In genomic region chr1:149877211-149877946, GRCh38 we compare ENCODE assay signal across 1 cellular context.
TF ChIP-seq lines count a peak whose summit lies in the region.

No MANE protein-coding gene starts in this region.

TF ChIP-seq in K562, 482 proteins besides CTCF, POLR2A, EP300 and RAD21 (continued from another document and continues in another):
- TF ChIP-seq YY1 (IDR thresholded peaks at IDR 0.05; ENCODE audit: borderline replicate concordance in 1 of 3, control insufficient read depth in 1 of 3, extremely low read depth in 1 of 3, insufficient read depth in 3 of 3, insufficient read length in 1 of 3, insufficient replicate concordance in 2 of 3, low read depth in 1 of 3, low read length in 2 of 3) (no peak), BDP1 (IDR thresholded peaks at IDR 0.05; ENCODE audit: insufficient read depth, insufficient read length) (no peak), NR2C2 (CRISPR knock-in tag; IDR thresholded peaks at IDR 0.05) (no peak), NR2C2 (tag; IDR thresholded peaks at IDR 0.05) (peak; percentile 24), PATZ1 (CRISPR knock-in tag; IDR thresholded peaks at IDR 0.05; ENCODE audit: borderline replicate concordance) (no peak), ZNF316 (IDR thresholded peaks at IDR 0.05) (peak; percentile 75; the same call in 1 of the 2 replicates), SUPT5H (IDR thresholded peaks at IDR 0.05) (no peak), TRIM25 (IDR thresholded peaks at IDR 0.05; ENCODE audit: borderline replicate concordance) (no peak), NR3C1 (CRISPR knock-in tag; IDR thresholded peaks at IDR 0.05) (no peak), BRF2 (IDR thresholded peaks at IDR 0.05; ENCODE audit: borderline replicate concordance, insufficient read depth, insufficient read length) (no peak), TSHZ1 (CRISPR knock-in tag; IDR thresholded peaks at IDR 0.05) (no peak), NRF1 (conservative IDR thresholded peaks at IDR 0.05 in 1 of 2, IDR thresholded peaks at IDR 0.05 in 1 of 2) (no peak), MAFG (tag; conservative IDR thresholded peaks at IDR 0.05) (peak; percentile 84), NCOA1 (IDR thresholded peaks at IDR 0.05; ENCODE audit: low read depth) (no peak), ZNF668 (CRISPR knock-in tag; IDR thresholded peaks at IDR 0.05) (no peak), MAFK (IDR thresholded peaks at IDR 0.05; ENCODE audit: low read length) (peak; percentile 66), RBM14 (IDR thresholded peaks at IDR 0.05; ENCODE audit: borderline replicate concordance, insufficient read depth, low read depth, low read length) (no peak), ZFX (CRISPR knock-in tag; IDR thresholded peaks at IDR 0.05) (no peak), ZNF785 (CRISPR knock-in tag; IDR thresholded peaks at IDR 0.05) (no peak), ERF (CRISPR knock-in tag; IDR thresholded peaks at IDR 0.05) (no peak), MED1 (CRISPR knock-in tag; IDR thresholded peaks at IDR 0.05; ENCODE audit: borderline replicate concordance) (no peak), FOXP4 (CRISPR knock-in tag; IDR thresholded peaks at IDR 0.05; ENCODE audit: borderline replicate concordance) (no peak), HOXB6 (CRISPR knock-in tag; IDR thresholded peaks at IDR 0.05; ENCODE audit: borderline replicate concordance) (no peak), CBFA2T3 (IDR thresholded peaks at IDR 0.05) (no peak), NFIX (CRISPR knock-in tag; IDR thresholded peaks at IDR 0.05; ENCODE audit: low read depth) (no peak), ZNF764 (CRISPR knock-in tag; IDR thresholded peaks at IDR 0.05; ENCODE audit: low read depth) (no peak), GATA2 (CRISPR knock-in tag; IDR thresholded peaks at IDR 0.05) (no peak), KAT2B (IDR thresholded peaks at IDR 0.05; ENCODE audit: low read depth, low read length) (no peak), THRA (IDR thresholded peaks at IDR 0.05) (peak; percentile 61; the same call in 1 of the 2 replicates), ZNF239 (CRISPR knock-in tag; IDR thresholded peaks at IDR 0.05) (no peak), CC2D1A (IDR thresholded peaks at IDR 0.05) (peak; percentile 68; the same call in 1 of the 2 replicates), ZNF280B (CRISPR knock-in tag; IDR thresholded peaks at IDR 0.05) (no peak), JUND (IDR thresholded peaks at IDR 0.05; ENCODE audit: borderline replicate concordance, low read depth, low read length) (0 out of 2 replicates have a peak, but pooled peaks have one; percentile 25), JUND (tag; IDR thresholded peaks at IDR 0.05; ENCODE audit: borderline replicate concordance, low read depth, low read length) (peak; percentile 52; the same call in 1 of the 3 replicates), SRSF7 (optimal IDR thresholded peaks at IDR 0.05; ENCODE audit: low read depth, low read length) (no peak), ZNF143 (CRISPR knock-in tag; IDR thresholded peaks at IDR 0.05) (no peak), ZNF347 (CRISPR knock-in tag; IDR thresholded peaks at IDR 0.05; ENCODE audit: low read depth) (no peak), MEF2A (IDR thresholded peaks at IDR 0.05; ENCODE audit: control insufficient read depth, low read depth, low read length) (no peak; the same call in 1 of the 2 replicates), ATF2 (CRISPR knock-in tag; IDR thresholded peaks at IDR 0.05) (no peak), MAFF (IDR thresholded peaks at IDR 0.05; ENCODE audit: low read length) (peak; percentile 17), ZBTB34 (CRISPR knock-in tag; IDR thresholded peaks at IDR 0.05) (no peak), FOXO4 (CRISPR knock-in tag; IDR thresholded peaks at IDR 0.05) (no peak), CEBPG (CRISPR knock-in tag; IDR thresholded peaks at IDR 0.05) (no peak), CEBPG (tag; conservative IDR thresholded peaks at IDR 0.05 in 1 of 2, IDR thresholded peaks at IDR 0.05 in 1 of 2) (no peak), BACH1 (tag; IDR thresholded peaks at IDR 0.05) (no peak), ZNF274 (IDR thresholded peaks at IDR 0.05; ENCODE audit: borderline replicate concordance, low read depth, low read length) (no peak), RBBP5 (IDR thresholded peaks at IDR 0.05; ENCODE audit: borderline replicate concordance, insufficient read depth, low read length, poor library complexity, severe bottlenecking) (peak; percentile 28), CREB1 (IDR thresholded peaks at IDR 0.05) (no peak), CREB1 (CRISPR knock-in tag; IDR thresholded peaks at IDR 0.05) (no peak), JUNB (CRISPR knock-in tag; conservative IDR thresholded peaks at IDR 0.05) (no peak), KLF16 (IDR thresholded peaks at IDR 0.05) (no peak), ATF7 (IDR thresholded peaks at IDR 0.05) (peak; percentile 19; the same call in 1 of the 2 replicates)
